Comparison of ENCODE assay signal across 18 cellular contexts in genomic region chr22:46514592-46515207, GRCh38. TPM values are rescaled to one million over a fixed set of nuclear protein-coding genes. Genes with fewer than 3 reads are reported as not detected.
DNase-seq lines count a peak whose midpoint lies in the region; ATAC-seq, FAIRE-seq and TF ChIP-seq lines count a peak whose summit lies in the region.
"Had no signal": no experiment of that assay in that cellular context is flagged by ENCODE, and none has a peak within 500 bp of the region (broad histone marks: within the 10 kb centered on the region; RNA-seq: fewer than 3 reads in every experiment).

No MANE protein-coding gene starts in this region.

- H3K4me3 ChIP-seq in HepG2 (replicated peaks in 1 of 3; ENCODE audit: insufficient read depth in 1 of 3, low read depth in 2 of 3, low read length in 3 of 3) (no peak overlapping the region), right lobe of liver (no peak overlapping the region)
- H3K4me3 ChIP-seq: cardiac muscle cell had no signal

- CTCF ChIA-PET in HepG2 (lab: Yijun Ruan, JAX; ENCODE audit: low intra/inter-chr PET ratio, low total read pairs), result no interaction called here

- POLR2A ChIA-PET in HepG2 (lab: Yijun Ruan, JAX), result no interaction called here

- no peaks in the 10 kb centered on the region for H3K79me2 ChIP-seq in HepG2 (ENCODE audit: insufficient read depth, low read length)
- H3K79me2 ChIP-seq: parathyroid adenoma had no signal

- no TSS peak for BruUV-seq in HepG2 (replicated peaks; lab: Mats Ljungman, UMichigan)

- intact Hi-C loops in HepG2 (cut with micrococcal nuclease; ENCODE audit: unreplicated experiment), result no loop called here
- intact Hi-C loops in right lobe of liver (cut with DNase I), result no loop called here

- H3K9me3 Mint-ChIP-seq in stimulated activated naive CD8-positive, alpha-beta T cell treated with anti-CD3 and anti-CD28 coated beads, Interleukin-15, amount 100 ng/mL, for 72 hours, result no peaks in the 10 kb centered on the region

- H2AFZ ChIP-seq in HepG2 (ENCODE audit: low read length), result no peak overlapping the region
- H2AFZ ChIP-seq: parathyroid adenoma had no signal

- no peak for TF ChIP-seq RAD21 in HepG2 (CRISPR knock-in tag; IDR thresholded peaks at IDR 0.05)

- H3K4me1 Mint-ChIP-seq in stimulated activated naive CD8-positive, alpha-beta T cell treated with anti-CD3 and anti-CD28 coated beads, Interleukin-15, amount 100 ng/mL, for 72 hours, result peaks cover 20% of the 10 kb centered on the region

- TF ChIP-seq EP300 in HepG2 (IDR thresholded peaks at IDR 0.05; ENCODE audit: low read depth in 2 of 2, low read length in 2 of 2), result no peak
- no peak for TF ChIP-seq EP300 in HepG2 (CRISPR knock-in tag; IDR thresholded peaks at IDR 0.05; ENCODE audit: borderline replicate concordance)

- H3K4me2 ChIP-seq in HepG2 (ENCODE audit: low read depth, low read length), result no peak overlapping the region
- H3K4me2 ChIP-seq: KMS-11 had no signal

- H3K4me3 Mint-ChIP-seq in stimulated activated naive CD8-positive, alpha-beta T cell treated with anti-CD3 and anti-CD28 coated beads, Interleukin-15, amount 100 ng/mL, for 72 hours, result no peak overlapping the region

- H3K27me3 Mint-ChIP-seq in stimulated activated naive CD8-positive, alpha-beta T cell treated with anti-CD3 and anti-CD28 coated beads, Interleukin-15, amount 100 ng/mL, for 72 hours, result peaks cover 6% of the 10 kb centered on the region

- H3K27ac Mint-ChIP-seq in stimulated activated naive CD8-positive, alpha-beta T cell treated with anti-CD3 and anti-CD28 coated beads, Interleukin-15, amount 100 ng/mL, for 72 hours, result peak overlapping the region in 1 of 2 donors; percentile 31

- ATAC-seq in HepG2 (peak; percentile 36; the same call in 2 of the 3 replicates), right lobe of liver (no peak), foreskin keratinocyte (peak; percentile 87), GM19455 (IDR thresholded peaks at IDR 0.05; ENCODE audit: unreplicated experiment) (no peak)
- no peak for ATAC-seq in stimulated activated naive CD8-positive, alpha-beta T cell treated with anti-CD3 and anti-CD28 coated beads, Interleukin-15, amount 100 ng/mL, for 72 hours

- TF ChIP-seq POLR2A in HepG2 (IDR thresholded peaks at IDR 0.05; ENCODE audit: insufficient read depth in 1 of 2, low read depth in 2 of 2, low read length in 2 of 2) (no peak), right lobe of liver (IDR thresholded peaks at IDR 0.05) (no peak)

- H3K9me3 ChIP-seq in HepG2 (ENCODE audit: low read length), result no peaks in the 10 kb centered on the region
- no peaks in the 10 kb centered on the region for H3K9me3 ChIP-seq in right lobe of liver

- no peak overlapping the region for H3K9ac ChIP-seq in HepG2 (ENCODE audit: insufficient read depth, low read depth, low read length)
- H3K9ac ChIP-seq: KMS-11, parathyroid adenoma had no signal

- no peak for FAIRE-seq in HepG2 (lab: Jason Lieb, UNC)
- FAIRE-seq: A204.1, frontal cortex had no signal

- H3K27ac ChIP-seq in HepG2 (ENCODE audit: extremely low read length, insufficient read depth, low read length) (no peak overlapping the region), right lobe of liver (no peak overlapping the region), foreskin keratinocyte (peak overlapping the region; percentile 93)
- H3K27ac ChIP-seq: cardiac muscle cell, KMS-11, parathyroid adenoma, VCaP had no signal

- H3K27me3 ChIP-seq in HepG2 (ENCODE audit: control insufficient read depth in 1 of 2, insufficient read depth in 2 of 2, low read length in 2 of 2) (peaks cover 1 to 7% of the 10 kb centered on the region in 2 experiments; a peak in 3 of 5 replicates), right lobe of liver (no peaks in the 10 kb centered on the region), foreskin keratinocyte (no peaks in the 10 kb centered on the region)
- H3K27me3 ChIP-seq: cardiac muscle cell had no signal

- H3K36me3 ChIP-seq in HepG2 (replicated peaks in 1 of 2; ENCODE audit: control insufficient read depth in 1 of 2, insufficient read depth in 2 of 2, low read length in 2 of 2) (no peaks in the 10 kb centered on the region), right lobe of liver (no peaks in the 10 kb centered on the region)
- H3K36me3 ChIP-seq: cardiac muscle cell had no signal

- H3K4me1 ChIP-seq in HepG2 (ENCODE audit: insufficient read depth, low read length) (no peaks in the 10 kb centered on the region), right lobe of liver (no peaks in the 10 kb centered on the region), foreskin keratinocyte (peaks cover 17% of the 10 kb centered on the region)
- H3K4me1 ChIP-seq: parathyroid adenoma had no signal

- in situ Hi-C loops in HepG2 (cut with HindIII; ENCODE audit: extremely low pct_ligation_motif_present, low pct_unique_long_range_greater_than_20kb), result no loop called here

- 42% methylated on average over 9 of the region's 16 CpGs for WGBS in HepG2 (ENCODE audit: low lambda C conversion rate)
- WGBS in right lobe of liver (ENCODE audit: insufficient coverage, low coverage, low lambda C conversion rate, missing lambda C conversion rate), result no CpG with 5 or more reads among the region's 16 CpGs

- no peaks in the 10 kb centered on the region for H4K20me1 ChIP-seq in HepG2 (ENCODE audit: insufficient read depth, low read length)

- DNase-seq in HepG2 (ENCODE audit: low spot score) (no peak), right lobe of liver (no peak), amniotic stem cell (lab: John Stamatoyannopoulos, UW) (peak; percentile 30), foreskin keratinocyte (peak; percentile 95 to 97), occipital lobe (lab: John Stamatoyannopoulos, UW) (no peak)
- no peak for DNase-seq in activated CD4-positive, alpha-beta T cell treated with anti-CD3 and anti-CD28 coated beads for 4 hours
- DNase-seq in stimulated activated naive CD8-positive, alpha-beta T cell treated with anti-CD3 and anti-CD28 coated beads, Interleukin-15, amount 100 ng/mL, for 72 hours, result no peak
- DNase-seq: DND-41; NCI-H2171 treated with DMSO at 0.1 percent for 48 hours; RPMI8226; stimulated activated CD4-positive, alpha-beta T cell treated with anti-CD3 and anti-CD28 coated beads, Interleukin-4, amount 100 ng/mL, for 24 hours had no signal

- TF ChIP-seq CTCF in HepG2 (CRISPR knock-in tag; IDR thresholded peaks at IDR 0.05), result no peak
- TF ChIP-seq CTCF in right lobe of liver (IDR thresholded peaks at IDR 0.05), result no peak
- no peak for TF ChIP-seq CTCF in foreskin keratinocyte (conservative IDR thresholded peaks at IDR 0.05)

TF ChIP-seq in HepG2, 621 proteins besides CTCF, POLR2A, EP300 and RAD21:
- peak; percentile 54; the same call in 1 of the 2 replicates for TF ChIP-seq NFE2 (CRISPR knock-in tag; IDR thresholded peaks at IDR 0.05)
- TF ChIP-seq ZNF501 (CRISPR knock-in tag; IDR thresholded peaks at IDR 0.05), result no peak

RNA-seq across cellular contexts. Expression of gene CELSR1, which starts 22.7 kb away (rescaled TPM):
- total RNA-seq in HepG2 (2016; rRNA removed; fragmentation: Illumina TruSeq; extraction: Trizol) (1.5 and 1.8 TPM in 2 replicates), right lobe of liver (1 to 10 TPM; 2.9 to 8.2 (median 5.0) TPM), foreskin keratinocyte (19.2 and 24.9 TPM in 2 replicates), occipital lobe (4.1 TPM)
- 0.53 and 0.71 TPM in 2 replicates for total RNA-seq in HepG2 (2016; cell fraction: cytosol; rRNA removed; fragmentation: Illumina TruSeq; extraction: Trizol; ENCODE audit: low read depth)
- 1.1 and 1.6 TPM in 2 replicates for total RNA-seq in HepG2 (2016; cell fraction: insoluble cytoplasmic fraction; rRNA removed; fragmentation: Illumina TruSeq; extraction: Trizol)
- total RNA-seq in HepG2 (2016; cell fraction: membrane; rRNA removed; fragmentation: Illumina TruSeq; extraction: Trizol), result 0.62 and 0.71 TPM in 2 replicates
- 2.1 and 2.2 TPM in 2 replicates for total RNA-seq in HepG2 (2016; cell fraction: nucleus; rRNA removed; fragmentation: Illumina TruSeq; extraction: Trizol)
- polyA plus RNA-seq in HepG2 (2011; rRNA removed) (0.78 and 0.84 TPM in 2 replicates), foreskin keratinocyte (9.8 and 13.1 TPM in 2 replicates)
- 0.49 and 0.62 TPM in 2 replicates for polyA plus RNA-seq in HepG2 (2011; cell fraction: cytosol; rRNA removed)
- polyA plus RNA-seq in HepG2 (2011; cell fraction: nucleus; rRNA removed), result 2.1 and 3.6 TPM in 2 replicates
- polyA plus RNA-seq in HepG2 (2012), result 0.75 and 0.95 TPM in 2 replicates
- polyA plus RNA-seq in HepG2 (2016; cell fraction: cytosol; fragmentation: Illumina TruSeq; extraction: Trizol; ENCODE audit: low read depth), result 0.17 and 0.26 TPM in 2 replicates
- 0.76 and 1.3 TPM in 2 replicates for polyA plus RNA-seq in HepG2 (2016; cell fraction: insoluble cytoplasmic fraction; fragmentation: Illumina TruSeq; extraction: Trizol; ENCODE audit: low read depth)
- polyA plus RNA-seq in HepG2 (2016; cell fraction: membrane; fragmentation: Illumina TruSeq; extraction: Trizol; ENCODE audit: low read depth), result 0.38 and 0.70 TPM in 2 replicates
- polyA plus RNA-seq in HepG2 (2016; cell fraction: nucleus; fragmentation: Illumina TruSeq; extraction: Trizol; ENCODE audit: insufficient read depth, low read depth), result 4.1 and 5.1 TPM in 2 replicates
- 4.5 and 19.4 TPM in 2 replicates for polyA minus RNA-seq in HepG2 (2011; rRNA and poly(A)+ RNA removed; ENCODE audit: low replicate concordance)
- 0.30 and 1.1 TPM in 2 replicates for polyA minus RNA-seq in HepG2 (2011; cell fraction: cytosol; rRNA and poly(A)+ RNA removed)
- polyA minus RNA-seq in HepG2 (2011; cell fraction: nucleus; rRNA and poly(A)+ RNA removed), result 2.0 and 3.5 TPM in 2 replicates

Comparison
In these comparisons a context has a peak if more than half of its experiments do, and no peak if none do; other contexts are left out.
1. ATAC-seq: peak in HepG2 (single experiment) and foreskin keratinocyte (single experiment); none in right lobe of liver (0 of 4), GM19455 (single experiment) and stimulated activated naive CD8-positive, alpha-beta T cell treated with anti-CD3 and anti-CD28 coated beads, Interleukin-15, amount 100 ng/mL, for 72 hours (single experiment).
2. DNase-seq: peak in amniotic stem cell (single experiment) and foreskin keratinocyte (2 of 2); none in HepG2 (single experiment), right lobe of liver (0 of 3), occipital lobe (single experiment), activated CD4-positive, alpha-beta T cell treated with anti-CD3 and anti-CD28 coated beads for 4 hours (0 of 2) and stimulated activated naive CD8-positive, alpha-beta T cell treated with anti-CD3 and anti-CD28 coated beads, Interleukin-15, amount 100 ng/mL, for 72 hours (0 of 2).